Comparison of ENCODE assay signal across 8 cellular contexts in the genomic region with DNA sequence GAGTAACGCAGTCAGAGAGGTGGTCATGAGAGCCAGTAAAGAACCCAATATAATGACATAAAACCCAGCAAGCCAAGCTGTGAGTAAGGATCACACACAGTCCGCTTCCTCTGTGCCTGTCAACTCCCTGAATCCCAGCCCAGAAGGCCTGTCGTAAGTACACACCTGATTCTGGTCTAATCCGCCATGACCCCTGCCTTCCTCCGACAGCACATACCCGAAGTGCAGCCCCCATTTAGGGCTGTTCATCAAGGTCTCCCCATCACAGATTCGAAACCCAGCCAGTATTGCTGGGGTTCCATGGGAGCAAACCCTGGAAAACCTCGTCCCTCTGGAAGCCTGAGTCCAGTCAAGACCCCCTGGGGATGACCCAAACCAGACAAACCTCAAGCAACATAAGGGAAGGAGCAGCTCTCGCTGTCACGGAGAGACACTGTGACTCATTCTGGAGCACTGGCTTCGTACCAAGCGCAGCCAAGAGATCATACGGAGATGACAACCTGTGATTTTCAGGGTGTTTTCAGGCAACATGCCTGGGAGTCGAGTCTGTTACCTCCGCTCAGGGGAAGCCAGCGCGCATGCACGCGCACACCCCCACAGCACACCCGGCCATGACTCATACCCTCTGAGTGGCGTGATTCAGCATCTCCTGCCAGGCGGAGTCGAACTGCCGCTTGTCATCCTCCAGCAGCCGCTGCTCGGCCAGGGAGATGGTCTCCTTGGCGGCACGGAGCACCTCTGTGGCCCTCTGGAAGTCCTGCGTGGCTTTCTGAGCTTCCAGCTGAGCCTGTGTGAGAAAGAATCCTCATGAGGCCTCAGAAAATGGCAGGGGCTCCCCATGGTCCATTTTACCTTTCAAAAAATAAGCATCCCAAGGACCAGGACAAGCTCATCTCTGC.
A peak's percentile ranks its signal among the peaks of the same experiment; 100 is the strongest.
DNase-seq lines count a peak whose midpoint lies in the region; ATAC-seq and TF ChIP-seq lines count a peak whose summit lies in the region.

No MANE protein-coding gene starts in this region.

- H3F3A ChIP-seq in MM.1S (ENCODE audit: insufficient read depth, low read length), result no peaks in the 10 kb centered on the region

- H3K4me3 ChIP-seq in BLaER1 treated with 17β-estradiol and CSF1 and Interleukin-3, amounts not matched to agents 10 nM and 100 nM, result peak overlapping the region in 2 of 10 experiments; percentile 7 to 23; a peak in 3 of 20 replicates
- peak overlapping the region; percentile 6; the same call in 1 of the 2 replicates for H3K4me3 ChIP-seq in MG63
- H3K4me3 ChIP-seq in colonic mucosa, result no peak overlapping the region
- no peak overlapping the region for H3K4me3 ChIP-seq in lung
- H3K4me3 ChIP-seq in MM.1S (ENCODE audit: low read length), result no peak overlapping the region

- H3K9me3 ChIP-seq in BLaER1 treated with 17β-estradiol and CSF1 and Interleukin-3, amounts not matched to agents 10 nM and 100 nM (replicated peaks in 1 of 11), result peaks cover 0 to 5% (median 0%) of the 10 kb centered on the region in 11 experiments; a peak in 2 of 22 replicates
- H3K9me3 ChIP-seq in MG63 (no peaks in the 10 kb centered on the region), colonic mucosa (no peaks in the 10 kb centered on the region), lung (ENCODE audit: control insufficient read depth in 2 of 2, insufficient read depth in 1 of 2, low read length in 1 of 2) (no peaks in the 10 kb centered on the region), MM.1S (replicated peaks; ENCODE audit: insufficient read depth, low read length) (no peaks in the 10 kb centered on the region)

- H3K9me2 ChIP-seq in MM.1S (replicated peaks; ENCODE audit: insufficient read depth, low read length), result no peaks in the 10 kb centered on the region

- 49 to 57% methylated on average over 29 of the region's 29 CpGs for WGBS in lung, 2 donors

- H4K20me1 ChIP-seq in BLaER1 treated with 17β-estradiol and CSF1 and Interleukin-3, amounts not matched to agents 10 nM and 100 nM, result peaks cover 0 to 12% (median 0%) of the 10 kb centered on the region in 11 experiments; a peak in 5 of 22 replicates
- no peaks in the 10 kb centered on the region for H4K20me1 ChIP-seq in MM.1S (ENCODE audit: insufficient read depth, low read length)

- H3K79me2 ChIP-seq in MM.1S (ENCODE audit: low read length), result no peaks in the 10 kb centered on the region

- intact Hi-C loops in colonic mucosa (cut with DNase I), result loop anchor here (5.0 kb wide), 2 partner anchors 63 to 108 kb away; a partner anchor contains a TSS

- TF ChIP-seq CTCF in colonic mucosa (IDR thresholded peaks at IDR 0.05) (no peak), lung (IDR thresholded peaks at IDR 0.05; ENCODE audit: control extremely low read depth, extremely low read depth) (no peak), MM.1S (IDR thresholded peaks at IDR 0.05; ENCODE audit: low read length) (no peak)

- H3K9ac ChIP-seq in BLaER1 treated with 17β-estradiol and CSF1 and Interleukin-3, amounts not matched to agents 10 nM and 100 nM, result peak overlapping the region in 5 of 11 experiments; percentile 11 to 41 (median 26); a peak in 8 of 22 replicates
- no peak overlapping the region for H3K9ac ChIP-seq in colonic mucosa (ENCODE audit: low read depth in 2 of 2, low read length in 2 of 2)
- H3K9ac ChIP-seq in MM.1S (ENCODE audit: low read length), result no peak overlapping the region

- H2AFZ ChIP-seq in MM.1S (ENCODE audit: low read length), result no peak overlapping the region

- H3K4me1 ChIP-seq in BLaER1 treated with 17β-estradiol and CSF1 and Interleukin-3, amounts not matched to agents 10 nM and 100 nM, result peaks cover 28 to 94% (median 77%) of the 10 kb centered on the region in 10 experiments
- no peaks in the 10 kb centered on the region for H3K4me1 ChIP-seq in colonic mucosa
- H3K4me1 ChIP-seq in lung (ENCODE audit: control insufficient read depth in 2 of 2, insufficient read depth in 2 of 2, low read length in 2 of 2), result peaks cover 3 to 32% of the 10 kb centered on the region in 2 donors
- H3K4me1 ChIP-seq in MM.1S (ENCODE audit: low read length), result no peaks in the 10 kb centered on the region

- peak overlapping the region in 10 of 11 experiments; percentile 30 to 75 (median 54); a peak in 20 of 22 replicates for H3K27ac ChIP-seq in BLaER1 treated with 17β-estradiol and CSF1 and Interleukin-3, amounts not matched to agents 10 nM and 100 nM
- H3K27ac ChIP-seq in colonic mucosa, result peak overlapping the region; percentile 27
- H3K27ac ChIP-seq in lung (ENCODE audit: low read depth in 1 of 2, low read length in 1 of 2), result peak overlapping the region in 1 of 2 donors; percentile 75
- no peak overlapping the region for H3K27ac ChIP-seq in MM.1S (ENCODE audit: low read length)

- peaks cover 0 to 56% (median 41%) of the 10 kb centered on the region in 11 experiments; a peak in 17 of 22 replicates for H3K27me3 ChIP-seq in BLaER1 treated with 17β-estradiol and CSF1 and Interleukin-3, amounts not matched to agents 10 nM and 100 nM
- no peaks in the 10 kb centered on the region for H3K27me3 ChIP-seq in MG63
- H3K27me3 ChIP-seq in colonic mucosa, result no peaks in the 10 kb centered on the region
- no peaks in the 10 kb centered on the region for H3K27me3 ChIP-seq in lung (ENCODE audit: control insufficient read depth, insufficient read depth)
- no peaks in the 10 kb centered on the region for H3K27me3 ChIP-seq in MM.1S (replicated peaks; ENCODE audit: insufficient read depth, low read length)

- peak; percentile 92 for DNase-seq in MG63
- peak; percentile 84 to 88 for DNase-seq in activated CD4-positive, alpha-beta T cell treated with anti-CD3 and anti-CD28 coated beads, Interleukin-2, amount 50 U/mL, for 4 hours
- peak; percentile 64 for DNase-seq in colonic mucosa
- DNase-seq in lung (ENCODE audit: low spot score), result peak; percentile 77
- peak; percentile 77 for DNase-seq in stimulated activated CD8-positive, alpha-beta memory T cell treated with anti-CD3 and anti-CD28 coated beads, Interleukin-12 subunit alpha, Interleukin-12 subunit beta, amount 100 ng/mL, for 1 hour (ENCODE audit: low read depth)
- DNase-seq in MM.1S, result no peak

- peaks cover 0 to 23% (median 0%) of the 10 kb centered on the region in 11 experiments; a peak in 6 of 22 replicates for H3K36me3 ChIP-seq in BLaER1 treated with 17β-estradiol and CSF1 and Interleukin-3, amounts not matched to agents 10 nM and 100 nM
- H3K36me3 ChIP-seq in MG63, result no peaks in the 10 kb centered on the region
- H3K36me3 ChIP-seq in colonic mucosa, result no peaks in the 10 kb centered on the region
- peaks cover 0 to 18% of the 10 kb centered on the region in 2 donors for H3K36me3 ChIP-seq in lung (ENCODE audit: control insufficient read depth in 2 of 2, insufficient read depth in 2 of 2, low read length in 2 of 2)
- H3K36me3 ChIP-seq in MM.1S (replicated peaks; ENCODE audit: insufficient read depth, low read length), result no peaks in the 10 kb centered on the region

- ATAC-seq in GM21526 (IDR thresholded peaks at IDR 0.05; ENCODE audit: low FRiP score, unreplicated experiment) (peak; percentile 56), lung (ENCODE audit: insufficient read depth, low FRiP score) (peak; percentile 77)

- H3K4me2 ChIP-seq in BLaER1 treated with 17β-estradiol and CSF1 and Interleukin-3, amounts not matched to agents 10 nM and 100 nM, result peak overlapping the region; percentile 3 to 95 (median 88); a peak in 20 of 22 replicates
- no peak overlapping the region for H3K4me2 ChIP-seq in MM.1S (ENCODE audit: low read depth, low read length)
